ENCODE assay signal across 30 cellular contexts in genomic region chr19:387777-388176, GRCh38. TPM values are rescaled to one million over a fixed set of nuclear protein-coding genes. Genes with fewer than 3 reads are reported as not detected.
"Had no signal": no experiment of that assay in that cellular context is flagged by ENCODE, and none has a peak within 500 bp of the region (broad histone marks: within the 10 kb centered on the region; RNA-seq: fewer than 3 reads in every experiment).

No MANE protein-coding gene starts in this region.

- H3K36me3 Mint-ChIP-seq: WTC11 had no signal

- H3K36me3 ChIP-seq: adrenal gland, pancreas, right atrium auricular region, stomach, thyroid gland had no signal

- ATAC-seq: activated CD8-positive, alpha-beta T cell treated with anti-CD3 and anti-CD28 coated beads for 36 hours; activated T-cell treated with anti-CD3 and anti-CD28 coated beads, Interleukin-2, amount 50 U/mL, for 4 hours; activated T-helper 17 cell treated with anti-CD3 and anti-CD28 coated beads, Interleukin-2, amount 50 U/mL, for 72 hours; body of pancreas; effector memory CD8-positive, alpha-beta T cell; left ventricle myocardium superior; pancreas; stimulated activated naive B cell treated with anti-CD40 and anti-IgM and Interleukin-4, amounts not matched to agents 10 μg/mL and 1 μg/mL and 100 μg/mL, for 72 hours; T-helper 17 cell; WTC11 had no signal

- H3K9me3 ChIP-seq: adrenal gland, body of pancreas, pancreas, right atrium auricular region, stomach, thyroid gland had no signal

- H3K9me3 Mint-ChIP-seq: activated T-helper 17 cell treated with anti-CD3 and anti-CD28 coated beads, Interleukin-2, amount 50 U/mL, for 72 hours had no signal

- FAIRE-seq: endothelial cell of umbilical vein, pancreas had no signal

- DNase-seq: activated CD4-positive, alpha-beta T cell treated with anti-CD3 and anti-CD28 coated beads for 1 hour; activated CD4-positive, alpha-beta T cell treated with anti-CD3 and anti-CD28 coated beads, Interleukin-2, amount 10 ng/mL, durations not matched to agents 7 days and 5 days; activated CD8-positive, alpha-beta T cell treated with anti-CD3 and anti-CD28 coated beads for 36 hours; activated naive CD4-positive, alpha-beta T cell; activated naive CD8-positive, alpha-beta T cell treated with anti-CD3 and anti-CD28 coated beads for 36 hours; activated T-cell treated with anti-CD3 and anti-CD28 coated beads, Interleukin-2, amount 50 U/mL, for 4 hours; adrenal gland; aorta; body of pancreas; cerebellar nuclear complex; effector memory CD8-positive, alpha-beta T cell; hypothalamus; left ventricle myocardium superior; naive B cell; nephron progenitor cell; nucleus accumbens; pancreas; stimulated activated CD4-positive, alpha-beta T cell treated with anti-CD3 and anti-CD28 coated beads, Interleukin-1b, Interleukin-23, amount 100 ng/mL, for 48 hours; stimulated activated naive B cell treated with anti-CD40 and anti-IgM and Interleukin-4, amounts not matched to agents 10 μg/mL and 1 μg/mL and 100 μg/mL, for 72 hours; stomach; T-helper 17 cell; thyroid gland had no signal

- H3K4me2 ChIP-seq: smooth muscle cell had no signal

- H3K4me3 Mint-ChIP-seq: activated CD4-positive, alpha-beta T cell treated with anti-CD3 and anti-CD28 coated beads, Interleukin-2, amount 10 ng/mL, durations not matched to agents 7 days and 5 days; activated CD8-positive, alpha-beta T cell treated with anti-CD3 and anti-CD28 coated beads for 36 hours; activated naive CD8-positive, alpha-beta T cell treated with anti-CD3 and anti-CD28 coated beads for 36 hours; activated T-cell treated with anti-CD3 and anti-CD28 coated beads, Interleukin-2, amount 50 U/mL, for 4 hours; activated T-helper 17 cell treated with anti-CD3 and anti-CD28 coated beads, Interleukin-2, amount 50 U/mL, for 72 hours; effector memory CD8-positive, alpha-beta T cell; naive B cell; stimulated activated naive B cell treated with anti-CD40 and anti-IgM and Interleukin-4, amounts not matched to agents 10 μg/mL and 1 μg/mL and 100 μg/mL, for 72 hours; T-helper 17 cell had no signal

- H3K27ac ChIP-seq: adrenal gland, body of pancreas, coronary artery, pancreas, right atrium auricular region, stomach, thyroid gland had no signal

- H3K27me3 ChIP-seq: right atrium auricular region, thyroid gland had no signal

- H3K4me3 ChIP-seq: adrenal gland, body of pancreas, coronary artery, pancreas, right atrium auricular region, smooth muscle cell, stomach, thyroid gland had no signal

- H3K27ac Mint-ChIP-seq: activated CD4-positive, alpha-beta T cell treated with anti-CD3 and anti-CD28 coated beads, Interleukin-2, amount 10 ng/mL, durations not matched to agents 7 days and 5 days; activated CD8-positive, alpha-beta T cell treated with anti-CD3 and anti-CD28 coated beads for 36 hours; activated naive CD8-positive, alpha-beta T cell treated with anti-CD3 and anti-CD28 coated beads for 36 hours; activated T-helper 17 cell treated with anti-CD3 and anti-CD28 coated beads, Interleukin-2, amount 50 U/mL, for 72 hours; effector memory CD8-positive, alpha-beta T cell; naive B cell; nephron progenitor cell; stimulated activated naive B cell treated with anti-CD40 and anti-IgM and Interleukin-4, amounts not matched to agents 10 μg/mL and 1 μg/mL and 100 μg/mL, for 72 hours; T-helper 17 cell; WTC11 had no signal

- H3K4me1 ChIP-seq: adrenal gland, body of pancreas, pancreas, right atrium auricular region had no signal

RNA-seq across cellular contexts. Expression of gene C2CD4C, which starts 21.2 kb away (rescaled TPM):
- total RNA-seq: activated CD4-positive, alpha-beta T cell treated with anti-CD3 and anti-CD28 coated beads, Interleukin-2, amount 10 ng/mL, durations not matched to agents 7 days and 5 days; fibroblast of villous mesenchyme; T-helper 17 cell had no signal
- polyA plus RNA-seq: aorta, fibroblast of lung had no signal
